1 cellular context compared by ENCODE assay signal in the genomic region with DNA sequence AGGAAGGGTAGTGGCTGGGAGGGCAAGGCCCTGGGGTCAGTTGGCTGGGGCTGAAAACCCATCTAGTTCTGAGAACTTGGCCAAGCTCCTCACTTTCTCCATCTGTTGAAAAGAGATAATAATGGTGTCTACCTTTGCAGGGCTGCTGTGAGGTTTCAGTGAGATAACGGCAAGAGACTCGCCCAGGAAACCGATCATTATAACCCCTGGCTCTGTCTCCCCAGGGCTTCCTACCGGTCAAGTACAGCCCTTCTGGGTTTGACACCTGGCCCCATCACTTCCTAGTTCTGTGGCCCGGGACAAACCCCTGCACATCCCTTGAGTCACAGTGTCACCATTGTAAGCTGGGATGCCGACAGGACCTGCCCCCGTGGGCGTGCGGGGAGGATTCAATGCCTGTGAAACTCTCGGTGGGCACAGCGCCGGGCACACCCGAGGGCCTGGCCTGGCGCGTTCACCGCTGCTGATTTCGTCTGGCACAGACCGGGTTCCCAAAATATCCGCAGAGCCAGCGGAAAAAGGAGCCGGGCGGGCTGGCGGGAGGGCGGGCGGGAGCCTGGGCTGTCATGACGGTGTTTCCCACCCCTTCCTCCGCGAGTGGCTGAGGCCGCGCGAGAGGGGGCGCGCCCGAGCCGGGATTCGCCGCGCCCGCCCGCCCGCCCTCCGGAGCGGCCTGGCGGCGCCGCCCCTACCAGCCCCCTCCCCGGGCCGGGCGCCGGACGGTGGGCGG.
TF ChIP-seq lines count a peak whose summit lies in the region.

No MANE protein-coding gene starts in this region.

TF ChIP-seq in GM12878, 131 proteins besides CTCF, POLR2A, EP300 and RAD21 (continued from another document):
- TF ChIP-seq, protein P1, sequence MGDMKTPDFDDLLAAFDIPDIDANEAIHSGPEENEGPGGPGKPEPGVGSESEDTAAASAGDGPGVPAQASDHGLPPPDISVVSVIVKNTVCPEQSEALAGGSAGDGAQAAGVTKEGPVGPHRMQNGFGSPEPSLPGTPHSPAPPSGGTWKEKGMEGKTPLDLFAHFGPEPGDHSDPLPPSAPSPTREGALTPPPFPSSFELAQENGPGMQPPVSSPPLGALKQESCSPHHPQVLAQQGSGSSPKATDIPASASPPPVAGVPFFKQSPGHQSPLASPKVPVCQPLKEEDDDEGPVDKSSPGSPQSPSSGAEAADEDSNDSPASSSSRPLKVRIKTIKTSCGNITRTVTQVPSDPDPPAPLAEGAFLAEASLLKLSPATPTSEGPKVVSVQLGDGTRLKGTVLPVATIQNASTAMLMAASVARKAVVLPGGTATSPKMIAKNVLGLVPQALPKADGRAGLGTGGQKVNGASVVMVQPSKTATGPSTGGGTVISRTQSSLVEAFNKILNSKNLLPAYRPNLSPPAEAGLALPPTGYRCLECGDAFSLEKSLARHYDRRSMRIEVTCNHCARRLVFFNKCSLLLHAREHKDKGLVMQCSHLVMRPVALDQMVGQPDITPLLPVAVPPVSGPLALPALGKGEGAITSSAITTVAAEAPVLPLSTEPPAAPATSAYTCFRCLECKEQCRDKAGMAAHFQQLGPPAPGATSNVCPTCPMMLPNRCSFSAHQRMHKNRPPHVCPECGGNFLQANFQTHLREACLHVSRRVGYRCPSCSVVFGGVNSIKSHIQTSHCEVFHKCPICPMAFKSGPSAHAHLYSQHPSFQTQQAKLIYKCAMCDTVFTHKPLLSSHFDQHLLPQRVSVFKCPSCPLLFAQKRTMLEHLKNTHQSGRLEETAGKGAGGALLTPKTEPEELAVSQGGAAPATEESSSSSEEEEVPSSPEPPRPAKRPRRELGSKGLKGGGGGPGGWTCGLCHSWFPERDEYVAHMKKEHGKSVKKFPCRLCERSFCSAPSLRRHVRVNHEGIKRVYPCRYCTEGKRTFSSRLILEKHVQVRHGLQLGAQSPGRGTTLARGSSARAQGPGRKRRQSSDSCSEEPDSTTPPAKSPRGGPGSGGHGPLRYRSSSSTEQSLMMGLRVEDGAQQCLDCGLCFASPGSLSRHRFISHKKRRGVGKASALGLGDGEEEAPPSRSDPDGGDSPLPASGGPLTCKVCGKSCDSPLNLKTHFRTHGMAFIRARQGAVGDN (IDR thresholded peaks at IDR 0.05), result no peak
- TF ChIP-seq ZNF207 (IDR thresholded peaks at IDR 0.05; ENCODE audit: borderline replicate concordance) (no peak), NR2F1 (conservative IDR thresholded peaks at IDR 0.05) (peak; percentile 64), TCF12 (IDR thresholded peaks at IDR 0.05; ENCODE audit: low read depth, low read length) (peak; percentile 43; the same call in 1 of the 2 replicates), HDAC6 (IDR thresholded peaks at IDR 0.05; ENCODE audit: unreplicated experiment) (no peak), NFXL1 (IDR thresholded peaks at IDR 0.05; ENCODE audit: borderline replicate concordance) (no peak), EED (IDR thresholded peaks at IDR 0.05; ENCODE audit: low read depth) (no peak), ZNF622 (IDR thresholded peaks at IDR 0.05) (no peak), HDAC2 (IDR thresholded peaks at IDR 0.05) (no peak), BACH1 (IDR thresholded peaks at IDR 0.05; ENCODE audit: borderline replicate concordance) (no peak; the same call in 1 of the 2 replicates), PAX5 (IDR thresholded peaks at IDR 0.05; ENCODE audit: borderline replicate concordance, low read depth, low read length) (no peak), STAT3 (IDR thresholded peaks at IDR 0.05; ENCODE audit: low read depth, low read length) (no peak), TCF3 (IDR thresholded peaks at IDR 0.05; ENCODE audit: borderline replicate concordance, insufficient read depth, low read depth, low read length) (no peak), SMAD1 (IDR thresholded peaks at IDR 0.05; ENCODE audit: low read depth, partially characterized antibody) (no peak), CBFB (IDR thresholded peaks at IDR 0.05; ENCODE audit: low read depth) (no peak), SUZ12 (IDR thresholded peaks at IDR 0.05; ENCODE audit: unreplicated experiment) (no peak), ZNF217 (IDR thresholded peaks at IDR 0.05) (no peak), SIX5 (IDR thresholded peaks at IDR 0.05; ENCODE audit: low read depth, low read length, severe bottlenecking) (no peak), GABPA (IDR thresholded peaks at IDR 0.05; ENCODE audit: low read depth) (no peak), ZSCAN29 (IDR thresholded peaks at IDR 0.05) (no peak), MTA3 (IDR thresholded peaks at IDR 0.05; ENCODE audit: borderline replicate concordance, low read length) (no peak; the same call in 1 of the 2 replicates), ATF7 (IDR thresholded peaks at IDR 0.05; ENCODE audit: low read depth) (peak; percentile 44; the same call in 1 of the 2 replicates)
- TF ChIP-seq, protein P2, sequence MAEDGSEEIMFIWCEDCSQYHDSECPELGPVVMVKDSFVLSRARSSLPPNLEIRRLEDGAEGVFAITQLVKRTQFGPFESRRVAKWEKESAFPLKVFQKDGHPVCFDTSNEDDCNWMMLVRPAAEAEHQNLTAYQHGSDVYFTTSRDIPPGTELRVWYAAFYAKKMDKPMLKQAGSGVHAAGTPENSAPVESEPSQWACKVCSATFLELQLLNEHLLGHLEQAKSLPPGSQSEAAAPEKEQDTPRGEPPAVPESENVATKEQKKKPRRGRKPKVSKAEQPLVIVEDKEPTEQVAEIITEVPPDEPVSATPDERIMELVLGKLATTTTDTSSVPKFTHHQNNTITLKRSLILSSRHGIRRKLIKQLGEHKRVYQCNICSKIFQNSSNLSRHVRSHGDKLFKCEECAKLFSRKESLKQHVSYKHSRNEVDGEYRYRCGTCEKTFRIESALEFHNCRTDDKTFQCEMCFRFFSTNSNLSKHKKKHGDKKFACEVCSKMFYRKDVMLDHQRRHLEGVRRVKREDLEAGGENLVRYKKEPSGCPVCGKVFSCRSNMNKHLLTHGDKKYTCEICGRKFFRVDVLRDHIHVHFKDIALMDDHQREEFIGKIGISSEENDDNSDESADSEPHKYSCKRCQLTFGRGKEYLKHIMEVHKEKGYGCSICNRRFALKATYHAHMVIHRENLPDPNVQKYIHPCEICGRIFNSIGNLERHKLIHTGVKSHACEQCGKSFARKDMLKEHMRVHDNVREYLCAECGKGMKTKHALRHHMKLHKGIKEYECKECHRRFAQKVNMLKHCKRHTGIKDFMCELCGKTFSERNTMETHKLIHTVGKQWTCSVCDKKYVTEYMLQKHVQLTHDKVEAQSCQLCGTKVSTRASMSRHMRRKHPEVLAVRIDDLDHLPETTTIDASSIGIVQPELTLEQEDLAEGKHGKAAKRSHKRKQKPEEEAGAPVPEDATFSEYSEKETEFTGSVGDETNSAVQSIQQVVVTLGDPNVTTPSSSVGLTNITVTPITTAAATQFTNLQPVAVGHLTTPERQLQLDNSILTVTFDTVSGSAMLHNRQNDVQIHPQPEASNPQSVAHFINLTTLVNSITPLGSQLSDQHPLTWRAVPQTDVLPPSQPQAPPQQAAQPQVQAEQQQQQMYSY (CRISPR knock-in tag; IDR thresholded peaks at IDR 0.05), result no peak
- TF ChIP-seq, protein P3, sequence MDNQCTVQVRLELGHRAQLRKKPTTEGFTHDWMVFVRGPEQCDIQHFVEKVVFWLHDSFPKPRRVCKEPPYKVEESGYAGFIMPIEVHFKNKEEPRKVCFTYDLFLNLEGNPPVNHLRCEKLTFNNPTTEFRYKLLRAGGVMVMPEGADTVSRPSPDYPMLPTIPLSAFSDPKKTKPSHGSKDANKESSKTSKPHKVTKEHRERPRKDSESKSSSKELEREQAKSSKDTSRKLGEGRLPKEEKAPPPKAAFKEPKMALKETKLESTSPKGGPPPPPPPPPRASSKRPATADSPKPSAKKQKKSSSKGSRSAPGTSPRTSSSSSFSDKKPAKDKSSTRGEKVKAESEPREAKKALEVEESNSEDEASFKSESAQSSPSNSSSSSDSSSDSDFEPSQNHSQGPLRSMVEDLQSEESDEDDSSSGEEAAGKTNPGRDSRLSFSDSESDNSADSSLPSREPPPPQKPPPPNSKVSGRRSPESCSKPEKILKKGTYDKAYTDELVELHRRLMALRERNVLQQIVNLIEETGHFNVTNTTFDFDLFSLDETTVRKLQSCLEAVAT (IDR thresholded peaks at IDR 0.05), result no peak
- TF ChIP-seq, protein P4, sequence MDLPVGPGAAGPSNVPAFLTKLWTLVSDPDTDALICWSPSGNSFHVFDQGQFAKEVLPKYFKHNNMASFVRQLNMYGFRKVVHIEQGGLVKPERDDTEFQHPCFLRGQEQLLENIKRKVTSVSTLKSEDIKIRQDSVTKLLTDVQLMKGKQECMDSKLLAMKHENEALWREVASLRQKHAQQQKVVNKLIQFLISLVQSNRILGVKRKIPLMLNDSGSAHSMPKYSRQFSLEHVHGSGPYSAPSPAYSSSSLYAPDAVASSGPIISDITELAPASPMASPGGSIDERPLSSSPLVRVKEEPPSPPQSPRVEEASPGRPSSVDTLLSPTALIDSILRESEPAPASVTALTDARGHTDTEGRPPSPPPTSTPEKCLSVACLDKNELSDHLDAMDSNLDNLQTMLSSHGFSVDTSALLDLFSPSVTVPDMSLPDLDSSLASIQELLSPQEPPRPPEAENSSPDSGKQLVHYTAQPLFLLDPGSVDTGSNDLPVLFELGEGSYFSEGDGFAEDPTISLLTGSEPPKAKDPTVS (IDR thresholded peaks at IDR 0.05; ENCODE audit: low read depth, low read length), result no peak
- TF ChIP-seq, protein P5, sequence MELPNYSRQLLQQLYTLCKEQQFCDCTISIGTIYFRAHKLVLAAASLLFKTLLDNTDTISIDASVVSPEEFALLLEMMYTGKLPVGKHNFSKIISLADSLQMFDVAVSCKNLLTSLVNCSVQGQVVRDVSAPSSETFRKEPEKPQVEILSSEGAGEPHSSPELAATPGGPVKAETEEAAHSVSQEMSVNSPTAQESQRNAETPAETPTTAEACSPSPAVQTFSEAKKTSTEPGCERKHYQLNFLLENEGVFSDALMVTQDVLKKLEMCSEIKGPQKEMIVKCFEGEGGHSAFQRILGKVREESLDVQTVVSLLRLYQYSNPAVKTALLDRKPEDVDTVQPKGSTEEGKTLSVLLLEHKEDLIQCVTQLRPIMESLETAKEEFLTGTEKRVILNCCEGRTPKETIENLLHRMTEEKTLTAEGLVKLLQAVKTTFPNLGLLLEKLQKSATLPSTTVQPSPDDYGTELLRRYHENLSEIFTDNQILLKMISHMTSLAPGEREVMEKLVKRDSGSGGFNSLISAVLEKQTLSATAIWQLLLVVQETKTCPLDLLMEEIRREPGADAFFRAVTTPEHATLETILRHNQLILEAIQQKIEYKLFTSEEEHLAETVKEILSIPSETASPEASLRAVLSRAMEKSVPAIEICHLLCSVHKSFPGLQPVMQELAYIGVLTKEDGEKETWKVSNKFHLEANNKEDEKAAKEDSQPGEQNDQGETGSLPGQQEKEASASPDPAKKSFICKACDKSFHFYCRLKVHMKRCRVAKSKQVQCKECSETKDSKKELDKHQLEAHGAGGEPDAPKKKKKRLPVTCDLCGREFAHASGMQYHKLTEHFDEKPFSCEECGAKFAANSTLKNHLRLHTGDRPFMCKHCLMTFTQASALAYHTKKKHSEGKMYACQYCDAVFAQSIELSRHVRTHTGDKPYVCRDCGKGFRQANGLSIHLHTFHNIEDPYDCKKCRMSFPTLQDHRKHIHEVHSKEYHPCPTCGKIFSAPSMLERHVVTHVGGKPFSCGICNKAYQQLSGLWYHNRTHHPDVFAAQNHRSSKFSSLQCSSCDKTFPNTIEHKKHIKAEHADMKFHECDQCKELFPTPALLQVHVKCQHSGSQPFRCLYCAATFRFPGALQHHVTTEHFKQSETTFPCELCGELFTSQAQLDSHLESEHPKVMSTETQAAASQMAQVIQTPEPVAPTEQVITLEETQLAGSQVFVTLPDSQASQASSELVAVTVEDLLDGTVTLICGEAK (IDR thresholded peaks at IDR 0.05; ENCODE audit: borderline replicate concordance), result no peak
- TF ChIP-seq, protein P6, sequence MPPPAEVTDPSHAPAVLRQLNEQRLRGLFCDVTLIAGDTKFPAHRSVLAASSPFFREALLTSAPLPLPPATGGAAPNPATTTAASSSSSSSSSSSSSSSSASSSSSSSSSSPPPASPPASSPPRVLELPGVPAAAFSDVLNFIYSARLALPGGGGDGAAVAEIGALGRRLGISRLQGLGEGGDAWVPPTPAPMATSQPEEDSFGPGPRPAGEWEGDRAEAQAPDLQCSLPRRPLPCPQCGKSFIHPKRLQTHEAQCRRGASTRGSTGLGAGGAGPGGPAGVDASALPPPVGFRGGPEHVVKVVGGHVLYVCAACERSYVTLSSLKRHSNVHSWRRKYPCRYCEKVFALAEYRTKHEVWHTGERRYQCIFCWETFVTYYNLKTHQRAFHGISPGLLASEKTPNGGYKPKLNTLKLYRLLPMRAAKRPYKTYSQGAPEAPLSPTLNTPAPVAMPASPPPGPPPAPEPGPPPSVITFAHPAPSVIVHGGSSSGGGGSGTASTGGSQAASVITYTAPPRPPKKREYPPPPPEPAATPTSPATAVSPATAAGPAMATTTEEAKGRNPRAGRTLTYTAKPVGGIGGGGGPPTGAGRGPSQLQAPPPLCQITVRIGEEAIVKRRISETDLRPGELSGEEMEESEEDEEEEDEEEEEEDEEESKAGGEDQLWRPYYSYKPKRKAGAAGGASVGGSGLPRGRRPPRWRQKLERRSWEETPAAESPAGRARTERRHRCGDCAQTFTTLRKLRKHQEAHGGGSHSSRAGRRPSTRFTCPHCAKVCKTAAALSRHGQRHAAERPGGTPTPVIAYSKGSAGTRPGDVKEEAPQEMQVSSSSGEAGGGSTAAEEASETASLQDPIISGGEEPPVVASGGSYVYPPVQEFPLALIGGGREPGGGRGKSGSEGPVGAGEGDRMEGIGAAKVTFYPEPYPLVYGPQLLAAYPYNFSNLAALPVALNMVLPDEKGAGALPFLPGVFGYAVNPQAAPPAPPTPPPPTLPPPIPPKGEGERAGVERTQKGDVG (CRISPR knock-in tag; IDR thresholded peaks at IDR 0.05), result no peak
- TF ChIP-seq, protein P7, sequence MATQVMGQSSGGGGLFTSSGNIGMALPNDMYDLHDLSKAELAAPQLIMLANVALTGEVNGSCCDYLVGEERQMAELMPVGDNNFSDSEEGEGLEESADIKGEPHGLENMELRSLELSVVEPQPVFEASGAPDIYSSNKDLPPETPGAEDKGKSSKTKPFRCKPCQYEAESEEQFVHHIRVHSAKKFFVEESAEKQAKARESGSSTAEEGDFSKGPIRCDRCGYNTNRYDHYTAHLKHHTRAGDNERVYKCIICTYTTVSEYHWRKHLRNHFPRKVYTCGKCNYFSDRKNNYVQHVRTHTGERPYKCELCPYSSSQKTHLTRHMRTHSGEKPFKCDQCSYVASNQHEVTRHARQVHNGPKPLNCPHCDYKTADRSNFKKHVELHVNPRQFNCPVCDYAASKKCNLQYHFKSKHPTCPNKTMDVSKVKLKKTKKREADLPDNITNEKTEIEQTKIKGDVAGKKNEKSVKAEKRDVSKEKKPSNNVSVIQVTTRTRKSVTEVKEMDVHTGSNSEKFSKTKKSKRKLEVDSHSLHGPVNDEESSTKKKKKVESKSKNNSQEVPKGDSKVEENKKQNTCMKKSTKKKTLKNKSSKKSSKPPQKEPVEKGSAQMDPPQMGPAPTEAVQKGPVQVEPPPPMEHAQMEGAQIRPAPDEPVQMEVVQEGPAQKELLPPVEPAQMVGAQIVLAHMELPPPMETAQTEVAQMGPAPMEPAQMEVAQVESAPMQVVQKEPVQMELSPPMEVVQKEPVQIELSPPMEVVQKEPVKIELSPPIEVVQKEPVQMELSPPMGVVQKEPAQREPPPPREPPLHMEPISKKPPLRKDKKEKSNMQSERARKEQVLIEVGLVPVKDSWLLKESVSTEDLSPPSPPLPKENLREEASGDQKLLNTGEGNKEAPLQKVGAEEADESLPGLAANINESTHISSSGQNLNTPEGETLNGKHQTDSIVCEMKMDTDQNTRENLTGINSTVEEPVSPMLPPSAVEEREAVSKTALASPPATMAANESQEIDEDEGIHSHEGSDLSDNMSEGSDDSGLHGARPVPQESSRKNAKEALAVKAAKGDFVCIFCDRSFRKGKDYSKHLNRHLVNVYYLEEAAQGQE (IDR thresholded peaks at IDR 0.05; ENCODE audit: low read depth, low read length), result no peak
